In genomic region chr5:4275232-4275631, GRCh38 we compare ENCODE assay signal across 16 cellular contexts.
"Had no signal": no experiment of that assay in that cellular context is flagged by ENCODE, and none has a peak within 500 bp of the region (broad histone marks: within the 10 kb centered on the region; RNA-seq: fewer than 3 reads in every experiment).

No MANE protein-coding gene starts in this region.

- H3K27me3 ChIP-seq: adrenal gland, gastrocnemius medialis, heart left ventricle, spleen had no signal

- H3K4me3 Mint-ChIP-seq: activated CD8-positive, alpha-beta T cell treated with anti-CD3 and anti-CD28 coated beads for 36 hours; activated naive CD4-positive, alpha-beta T cell treated with anti-CD3 and anti-CD28 coated beads, Interleukin-2, amount 50 U/mL, for 24 hours; activated T-cell treated with anti-CD3 and anti-CD28 coated beads, Interleukin-2, amount 50 U/mL, for 4 hours; immature natural killer cell; neural crest cell; stimulated activated naive CD8-positive, alpha-beta T cell treated with anti-CD3 and anti-CD28 coated beads, Interleukin-15, Interleukin-2, amounts not matched to agents 100 ng/mL and 50 ng/mL, for 24 hours; type B pancreatic cell had no signal

- H3K36me3 Mint-ChIP-seq: type B pancreatic cell had no signal

- H3K4me1 ChIP-seq: adrenal gland, gastrocnemius medialis, heart left ventricle, lower lobe of right lung, spleen had no signal

- H3K4me1 Mint-ChIP-seq: activated naive CD4-positive, alpha-beta T cell treated with anti-CD3 and anti-CD28 coated beads, Interleukin-2, amount 50 U/mL, for 24 hours; immature natural killer cell; neural crest cell had no signal

- H3K4me3 ChIP-seq: adrenal gland, gastrocnemius medialis, heart left ventricle, lower lobe of right lung, spleen had no signal

- H3K36me3 ChIP-seq: adrenal gland, gastrocnemius medialis, heart left ventricle, lower lobe of right lung, spleen had no signal

- H3K27ac Mint-ChIP-seq: activated CD8-positive, alpha-beta T cell treated with anti-CD3 and anti-CD28 coated beads for 36 hours; activated naive CD4-positive, alpha-beta T cell treated with anti-CD3 and anti-CD28 coated beads, Interleukin-2, amount 50 U/mL, for 24 hours; immature natural killer cell; stimulated activated naive CD8-positive, alpha-beta T cell treated with anti-CD3 and anti-CD28 coated beads, Interleukin-15, Interleukin-2, amounts not matched to agents 100 ng/mL and 50 ng/mL, for 24 hours; type B pancreatic cell had no signal

- DNase-seq: activated CD4-positive, alpha-beta T cell treated with anti-CD3 and anti-CD28 coated beads for 4 hours; activated CD8-positive, alpha-beta T cell treated with anti-CD3 and anti-CD28 coated beads for 36 hours; activated effector memory CD4-positive, alpha-beta T cell treated with Interleukin-2 at 50 U/mL for 16 hours; activated T-cell treated with anti-CD3 and anti-CD28 coated beads, Interleukin-2, amount 50 U/mL, for 4 hours; adrenal gland; erythroblast; gastrocnemius medialis; heart left ventricle; immature natural killer cell; lower lobe of right lung; midbrain; spleen had no signal

- H3K9me3 ChIP-seq: adrenal gland, gastrocnemius medialis had no signal

- H3K27ac ChIP-seq: adrenal gland, gastrocnemius medialis, heart left ventricle, lower lobe of right lung, spleen had no signal

- H3K27me3 Mint-ChIP-seq: activated CD8-positive, alpha-beta T cell treated with anti-CD3 and anti-CD28 coated beads for 36 hours; activated naive CD4-positive, alpha-beta T cell treated with anti-CD3 and anti-CD28 coated beads, Interleukin-2, amount 50 U/mL, for 24 hours; stimulated activated naive CD8-positive, alpha-beta T cell treated with anti-CD3 and anti-CD28 coated beads, Interleukin-15, Interleukin-2, amounts not matched to agents 100 ng/mL and 50 ng/mL, for 24 hours; type B pancreatic cell had no signal
